Comparison of ENCODE assay signal across 12 cellular contexts in the genomic region with DNA sequence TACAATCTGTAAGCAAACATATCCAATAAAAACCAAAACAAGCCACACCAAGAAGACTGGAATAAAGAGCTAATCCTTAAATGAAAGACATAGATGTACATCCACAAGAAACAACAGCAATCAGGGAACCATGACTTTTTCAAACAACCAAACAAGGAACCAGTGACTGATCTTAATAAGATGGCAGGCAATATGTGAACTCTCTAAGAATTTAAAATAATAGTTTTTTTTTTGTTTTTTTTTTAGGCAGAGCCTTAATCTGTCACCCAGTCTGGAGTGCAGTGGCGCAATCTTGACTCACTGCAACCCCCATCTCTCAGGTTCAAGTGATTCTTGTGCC.
"Had no signal": no experiment of that assay in that cellular context is flagged by ENCODE, and none has a peak within 500 bp of the region (broad histone marks: within the 10 kb centered on the region; RNA-seq: fewer than 3 reads in every experiment).

No MANE protein-coding gene starts in this region.

- H3K27ac Mint-ChIP-seq: activated naive CD8-positive, alpha-beta T cell; activated T-helper 1 cell treated with anti-CD3 and anti-CD28 coated beads, Interleukin-12 subunit alpha, Interleukin-12 subunit beta, Interleukin-2, Interleukin-4 antibody, amounts not matched to agents 30 ng/mL and 10 ng/mL and 1 ng/mL, durations not matched to agents 14 hours and 24 hours and 36 hours; effector memory CD8-positive, alpha-beta T cell; memory B cell; neural progenitor cell had no signal

- H3K4me3 Mint-ChIP-seq: activated naive CD8-positive, alpha-beta T cell; activated T-helper 1 cell treated with anti-CD3 and anti-CD28 coated beads, Interleukin-12 subunit alpha, Interleukin-12 subunit beta, Interleukin-2, Interleukin-4 antibody, amounts not matched to agents 30 ng/mL and 10 ng/mL and 1 ng/mL, durations not matched to agents 14 hours and 24 hours and 36 hours; effector memory CD8-positive, alpha-beta T cell; memory B cell; neural progenitor cell had no signal

- DNase-seq: esophagus squamous epithelium; left ventricle myocardium superior; stimulated activated CD4-positive, alpha-beta T cell treated with anti-CD3 and anti-CD28 coated beads, Interleukin-4, amount 100 ng/mL, for 1 hour had no signal

- H3K27me3 ChIP-seq: cardiac muscle cell, esophagus squamous epithelium, neural progenitor cell had no signal

- H3K27ac ChIP-seq: cardiac muscle cell, esophagus squamous epithelium, neural progenitor cell, prostate gland, skin epidermis, thoracic aorta had no signal

- H3K4me3 ChIP-seq: cardiac muscle cell, esophagus squamous epithelium, neural progenitor cell, prostate gland, skin epidermis had no signal

- H3K4me1 ChIP-seq: neural progenitor cell, prostate gland had no signal

- H3K4me2 ChIP-seq: neural progenitor cell had no signal

- H3K36me3 ChIP-seq: cardiac muscle cell, esophagus squamous epithelium, neural progenitor cell, prostate gland, thoracic aorta had no signal

- H3K9me3 ChIP-seq: esophagus squamous epithelium, prostate gland, thoracic aorta had no signal

- H3K9me3 Mint-ChIP-seq: activated T-helper 1 cell treated with anti-CD3 and anti-CD28 coated beads, Interleukin-12 subunit alpha, Interleukin-12 subunit beta, Interleukin-2, Interleukin-4 antibody, amounts not matched to agents 30 ng/mL and 10 ng/mL and 1 ng/mL, durations not matched to agents 14 hours and 24 hours and 36 hours; effector memory CD8-positive, alpha-beta T cell had no signal

- H3K4me1 Mint-ChIP-seq: memory B cell, neural progenitor cell had no signal
